In genomic region chr20:10553326-10553984, GRCh38 we compare ENCODE assay signal across 8 cellular contexts.
A peak's percentile ranks its signal among the peaks of the same experiment; 100 is the strongest.
DNase-seq lines count a peak whose midpoint lies in the region; ATAC-seq and TF ChIP-seq lines count a peak whose summit lies in the region.

No MANE protein-coding gene starts in this region.

- no peak overlapping the region for H2BK12ac ChIP-seq in H9 (ENCODE audit: insufficient read length, low read depth, low read length)

- no peak overlapping the region for H2BK20ac ChIP-seq in H9 (ENCODE audit: low read depth, low read length, poor library complexity, severe bottlenecking)

- H3K27me3 Mint-ChIP-seq in H9 (ENCODE audit: low read depth) = no peaks in the 10 kb centered on the region
- H3K27me3 Mint-ChIP-seq in T-helper 2 cell treated with Interferon-gamma antibody and Interleukin-4, amounts not matched to agents 5 μg/mL and 100 μg/mL, for 36 hours (ENCODE audit: low read depth) = no peaks in the 10 kb centered on the region
- no peaks in the 10 kb centered on the region for H3K27me3 Mint-ChIP-seq in endodermal cell (ENCODE audit: insufficient read depth)

- no peaks in the 10 kb centered on the region for H3K27me3 ChIP-seq in H9 (ENCODE audit: insufficient read depth, low read length)
- H3K27me3 ChIP-seq in endodermal cell (ENCODE audit: control insufficient read depth, insufficient read depth, low read length, poor library complexity, severe bottlenecking) = no peaks in the 10 kb centered on the region
- H3K27me3 ChIP-seq in mesendoderm (ENCODE audit: insufficient read depth, low read length, poor library complexity) = no peaks in the 10 kb centered on the region
- H3K27me3 ChIP-seq in tibial artery = no peaks in the 10 kb centered on the region

- H3K56ac ChIP-seq in H9 (ENCODE audit: insufficient read length, low read depth, low read length) (no peak overlapping the region), mesendoderm (ENCODE audit: low read length) (no peak overlapping the region)

- H3K23ac ChIP-seq in H9 (ENCODE audit: insufficient read length, low read depth, low read length) (no peak overlapping the region), mesendoderm (ENCODE audit: low read length) (no peak overlapping the region)

- no peak overlapping the region for H3K14ac ChIP-seq in H9 (ENCODE audit: insufficient read depth, low read length)

- H3K9me3 ChIP-seq in H9 (ENCODE audit: control insufficient read depth, low read depth, low read length) (no peaks in the 10 kb centered on the region), endodermal cell (ENCODE audit: control insufficient read depth, low read length) (no peaks in the 10 kb centered on the region), tibial artery (no peaks in the 10 kb centered on the region)

- H3K36me3 Mint-ChIP-seq in H9 (ENCODE audit: insufficient read depth in 1 of 3, low read depth in 3 of 3) = no peaks in the 10 kb centered on the region
- no peaks in the 10 kb centered on the region for H3K36me3 Mint-ChIP-seq in T-helper 2 cell treated with Interferon-gamma antibody and Interleukin-4, amounts not matched to agents 5 μg/mL and 100 μg/mL, for 36 hours (ENCODE audit: low read depth)
- H3K36me3 Mint-ChIP-seq in endodermal cell (ENCODE audit: low read depth) = no peaks in the 10 kb centered on the region

- TF ChIP-seq CTCF in H9 (conservative IDR thresholded peaks at IDR 0.05) (peak; percentile 93), endodermal cell (conservative IDR thresholded peaks at IDR 0.05) (peak; percentile 92), tibial artery (IDR thresholded peaks at IDR 0.05) (peak; percentile 79 to 85)

- no peak overlapping the region for H3T11ph ChIP-seq in H9 (ENCODE audit: low read length)

- no peaks in the 10 kb centered on the region for H3K36me3 ChIP-seq in endodermal cell (ENCODE audit: control insufficient read depth, insufficient read depth, low read length)
- no peaks in the 10 kb centered on the region for H3K36me3 ChIP-seq in mesendoderm (ENCODE audit: control insufficient read depth, insufficient read depth, low read length)
- no peaks in the 10 kb centered on the region for H3K36me3 ChIP-seq in tibial artery

- H3K4me3 ChIP-seq in endodermal cell (ENCODE audit: low read length) = no peak overlapping the region
- H3K4me3 ChIP-seq in mesendoderm (ENCODE audit: low read length) = no peak overlapping the region
- H3K4me3 ChIP-seq in tibial artery = no peak overlapping the region

- H3K18ac ChIP-seq in H9 (ENCODE audit: insufficient read length, low read depth, low read length) (no peak overlapping the region), mesendoderm (ENCODE audit: low read length) (no peak overlapping the region)

- H3K27ac Mint-ChIP-seq in H9 (peak overlapping the region in 1 of 3 experiments; percentile 45; a peak in 1 of 7 replicates), endodermal cell (no peak overlapping the region)
- H3K27ac Mint-ChIP-seq in T-helper 2 cell treated with Interferon-gamma antibody and Interleukin-4, amounts not matched to agents 5 μg/mL and 100 μg/mL, for 36 hours = no peak overlapping the region

- ATAC-seq in HG03025 (IDR thresholded peaks at IDR 0.05; ENCODE audit: low FRiP score, unreplicated experiment) = no peak

- H2BK5ac ChIP-seq in H9 (ENCODE audit: insufficient read length, low read length) (no peak overlapping the region), mesendoderm (ENCODE audit: low read length) (no peak overlapping the region)

- no CpG with 5 or more reads among the region's 5 CpGs for WGBS in H9 (ENCODE audit: extremely low coverage, insufficient read length, low lambda C conversion rate)
- 32 to 40% methylated on average over 1 to 4 of the region's 5 CpGs for WGBS in endodermal cell (ENCODE audit: insufficient coverage in 1 of 2, insufficient read length in 1 of 2), 2 experiments
- no CpG with 5 or more reads among the region's 5 CpGs for WGBS in mesendoderm (ENCODE audit: extremely low coverage, insufficient coverage, low lambda C conversion rate)

- H3K79me1 ChIP-seq in H9 (ENCODE audit: insufficient read depth, low read depth, low read length, poor library complexity, severe bottlenecking) (no peaks in the 10 kb centered on the region), mesendoderm (ENCODE audit: low read length) (no peaks in the 10 kb centered on the region)

- peak; percentile 79 for DNase-seq in ELR (ENCODE audit: low read depth)
- peak; percentile 66 for DNase-seq in H9
- peak; percentile 41 for DNase-seq in NCI-H1105 (lab: John Stamatoyannopoulos, UW)
- peak; percentile 29 for DNase-seq in T-helper 2 cell treated with Interferon-gamma antibody and Interleukin-4, amounts not matched to agents 5 μg/mL and 100 μg/mL, for 36 hours (ENCODE audit: low spot score)
- DNase-seq in endodermal cell = peak; percentile 85
- DNase-seq in mesendoderm = peak; percentile 78
- DNase-seq in tibial artery = peak; percentile 74 to 83

- H2AK5ac ChIP-seq in H9 (ENCODE audit: insufficient read length, low read length) (no peak overlapping the region), mesendoderm (ENCODE audit: low read length) (no peak overlapping the region)

- H3K79me2 ChIP-seq in H9 (ENCODE audit: insufficient read depth, low read length) = no peaks in the 10 kb centered on the region
- no peaks in the 10 kb centered on the region for H3K79me2 ChIP-seq in mesendoderm (ENCODE audit: control insufficient read depth, insufficient read depth, low read length)

- intact Hi-C loops in tibial artery (cut with DNase I; ENCODE audit: low total_unique reads) = loop anchor here (5.0 kb wide), 3 partner anchors 81 to 719 kb away; partner anchors contain the start of gene JAG1

- H3K9ac ChIP-seq in H9 (ENCODE audit: extremely low read depth, insufficient read length, low read length) (no peak overlapping the region), endodermal cell (ENCODE audit: extremely low read depth, low read length, poor library complexity, severe bottlenecking) (no peak overlapping the region), mesendoderm (ENCODE audit: low read length) (no peak overlapping the region)

- H2BK15ac ChIP-seq in H9 (ENCODE audit: low read depth, low read length) (no peak overlapping the region), mesendoderm (replicated peaks; ENCODE audit: low read depth) (no peak overlapping the region)

- H3K9me3 Mint-ChIP-seq in H9 (no peaks in the 10 kb centered on the region), endodermal cell (no peaks in the 10 kb centered on the region)
- no peaks in the 10 kb centered on the region for H3K9me3 Mint-ChIP-seq in T-helper 2 cell treated with Interferon-gamma antibody and Interleukin-4, amounts not matched to agents 5 μg/mL and 100 μg/mL, for 36 hours

- no peak overlapping the region for H3K4me2 ChIP-seq in H9 (ENCODE audit: insufficient read depth, insufficient read length, low read length)
- no peak overlapping the region for H3K4me2 ChIP-seq in mesendoderm (ENCODE audit: low read length)

- H3K4me3 Mint-ChIP-seq in H9 = no peak overlapping the region
- no peak overlapping the region for H3K4me3 Mint-ChIP-seq in T-helper 2 cell treated with Interferon-gamma antibody and Interleukin-4, amounts not matched to agents 5 μg/mL and 100 μg/mL, for 36 hours
- H3K4me3 Mint-ChIP-seq in endodermal cell = no peak overlapping the region

- H2AFZ ChIP-seq in H9 (ENCODE audit: low read length) = no peak overlapping the region

- peaks cover 3% of the 10 kb centered on the region; the same call in 1 of the 2 replicates for H3K4me1 ChIP-seq in H9 (ENCODE audit: insufficient read depth, low read length)
- H3K4me1 ChIP-seq in endodermal cell (ENCODE audit: control insufficient read depth, insufficient read depth, low read length) = peaks cover 10% of the 10 kb centered on the region
- peaks cover 6% of the 10 kb centered on the region for H3K4me1 ChIP-seq in mesendoderm (ENCODE audit: control insufficient read depth, low read depth, low read length)
- peaks cover 0 to 76% (median 46%) of the 10 kb centered on the region in 4 donors for H3K4me1 ChIP-seq in tibial artery

- H4K5ac ChIP-seq in H9 (ENCODE audit: insufficient read length, low read depth, low read length) (no peak overlapping the region), mesendoderm (ENCODE audit: low read length) (no peak overlapping the region)

- H4K8ac ChIP-seq in H9 (replicated peaks; ENCODE audit: insufficient read length, low read depth, low read length) (no peak overlapping the region), mesendoderm (ENCODE audit: low read depth, low read length) (no peak overlapping the region)

- no peaks in the 10 kb centered on the region for H3K23me2 ChIP-seq in H9 (ENCODE audit: insufficient read length, low read depth, low read length, poor library complexity, severe bottlenecking)

- no peak overlapping the region for H3K4ac ChIP-seq in H9 (ENCODE audit: low read depth, low read length)
- no peak overlapping the region for H3K4ac ChIP-seq in mesendoderm (ENCODE audit: low read depth, low read length)

- no peaks in the 10 kb centered on the region for H4K20me1 ChIP-seq in H9 (ENCODE audit: control insufficient read depth, insufficient read depth, insufficient read length)

- H3K4me1 Mint-ChIP-seq in H9 (peaks cover 59 to 61% of the 10 kb centered on the region in 2 experiments), endodermal cell (peaks cover 25% of the 10 kb centered on the region)
- peaks cover 35% of the 10 kb centered on the region for H3K4me1 Mint-ChIP-seq in T-helper 2 cell treated with Interferon-gamma antibody and Interleukin-4, amounts not matched to agents 5 μg/mL and 100 μg/mL, for 36 hours (ENCODE audit: low read depth)

- no peak overlapping the region for H3K27ac ChIP-seq in H9 (ENCODE audit: insufficient read length, low read depth, low read length)
- H3K27ac ChIP-seq in endodermal cell (ENCODE audit: low read depth, low read length) = no peak overlapping the region
- H3K27ac ChIP-seq in mesendoderm (ENCODE audit: low read depth, low read length) = no peak overlapping the region
- peak overlapping the region in 1 of 2 donors; percentile 46 for H3K27ac ChIP-seq in tibial artery

- H2BK120ac ChIP-seq in H9 (ENCODE audit: low read depth, low read length, poor library complexity, severe bottlenecking) = no peak overlapping the region
- H2BK120ac ChIP-seq in mesendoderm (ENCODE audit: low read depth, low read length) = no peak overlapping the region

- no peak overlapping the region for H4K91ac ChIP-seq in H9 (ENCODE audit: insufficient read length, low read depth, low read length)

Comparison
In these comparisons a context has a peak if more than half of its experiments do, and no peak if none do; other contexts are left out.
1. DNase-seq: peak in every context shown above with its lines; median percentile 85 in endodermal cell; 79 in ELR; 78 in tibial artery; 78 in mesendoderm; 66 in H9; 41 in NCI-H1105; 29 in T-helper 2 cell treated with Interferon-gamma antibody and Interleukin-4, amounts not matched to agents 5 μg/mL and 100 μg/mL, for 36 hours.